ENCODE assay signal across 16 cellular contexts in genomic region chrX:3545901-3546300, GRCh38.
"Had no signal": no experiment of that assay in that cellular context is flagged by ENCODE, and none has a peak within 500 bp of the region (broad histone marks: within the 10 kb centered on the region; RNA-seq: fewer than 3 reads in every experiment).

No MANE protein-coding gene starts in this region.

- H3K9me3 ChIP-seq: adrenal gland, sigmoid colon, spleen, thyroid gland had no signal

- H3K27ac Mint-ChIP-seq: activated naive CD4-positive, alpha-beta T cell treated with anti-CD3 and anti-CD28 coated beads, Interleukin-2, amount 50 U/mL, for 72 hours; activated T-helper 1 cell treated with anti-CD3 and anti-CD28 coated beads, Interleukin-12 subunit alpha, Interleukin-12 subunit beta, Interleukin-2, Interleukin-4 antibody, amounts not matched to agents 30 ng/mL and 10 ng/mL and 1 ng/mL, durations not matched to agents 14 hours and 24 hours and 36 hours; immature natural killer cell; natural killer cell; T-helper 2 cell treated with Interferon-gamma antibody and Interleukin-4, amounts not matched to agents 5 μg/mL and 100 μg/mL, for 36 hours had no signal

- H3K36me3 ChIP-seq: adrenal gland, sigmoid colon, spleen, thyroid gland had no signal

- H3K9me3 Mint-ChIP-seq: immature natural killer cell; T-helper 2 cell treated with Interferon-gamma antibody and Interleukin-4, amounts not matched to agents 5 μg/mL and 100 μg/mL, for 36 hours had no signal

- H3K9ac ChIP-seq: parathyroid adenoma had no signal

- H3K27me3 ChIP-seq: adrenal gland, thyroid gland had no signal

- H2AFZ ChIP-seq: parathyroid adenoma had no signal

- FAIRE-seq: TTC549 had no signal

- H3K36me3 Mint-ChIP-seq: immature natural killer cell, natural killer cell had no signal

- H3K4me1 ChIP-seq: parathyroid adenoma, sigmoid colon, spleen, thyroid gland had no signal

- H3K4me3 Mint-ChIP-seq: activated T-helper 1 cell treated with anti-CD3 and anti-CD28 coated beads, Interleukin-12 subunit alpha, Interleukin-12 subunit beta, Interleukin-2, Interleukin-4 antibody, amounts not matched to agents 30 ng/mL and 10 ng/mL and 1 ng/mL, durations not matched to agents 14 hours and 24 hours and 36 hours; immature natural killer cell; natural killer cell; T-helper 2 cell treated with Interferon-gamma antibody and Interleukin-4, amounts not matched to agents 5 μg/mL and 100 μg/mL, for 36 hours had no signal

- ATAC-seq: activated naive CD4-positive, alpha-beta T cell treated with anti-CD3 and anti-CD28 coated beads, Interleukin-2, amount 50 U/mL, for 72 hours; natural killer cell had no signal

- DNase-seq: activated CD4-positive, alpha-beta T cell treated with anti-CD3 and anti-CD28 coated beads, Interleukin-2, amount 50 U/mL, for 48 hours; activated gamma-delta T cell treated with Interleukin-2 at 50 U/mL for 16 hours; adrenal gland; dorsolateral prefrontal cortex; immature natural killer cell; mesendoderm; natural killer cell; sigmoid colon; spleen; stimulated activated naive CD4-positive, alpha-beta T cell treated with Interleukin-2 at 50 U/mL for 16 hours; thyroid gland had no signal

- H3K4me1 Mint-ChIP-seq: immature natural killer cell, natural killer cell had no signal

- H3K79me2 ChIP-seq: parathyroid adenoma had no signal

- H3K27ac ChIP-seq: adrenal gland, dorsolateral prefrontal cortex, parathyroid adenoma, sigmoid colon, spleen, thyroid gland had no signal

- H3K4me3 ChIP-seq: adrenal gland, dorsolateral prefrontal cortex, sigmoid colon, spleen, thyroid gland had no signal
